ENCODE assay signal across 4 cellular contexts in the genomic region with DNA sequence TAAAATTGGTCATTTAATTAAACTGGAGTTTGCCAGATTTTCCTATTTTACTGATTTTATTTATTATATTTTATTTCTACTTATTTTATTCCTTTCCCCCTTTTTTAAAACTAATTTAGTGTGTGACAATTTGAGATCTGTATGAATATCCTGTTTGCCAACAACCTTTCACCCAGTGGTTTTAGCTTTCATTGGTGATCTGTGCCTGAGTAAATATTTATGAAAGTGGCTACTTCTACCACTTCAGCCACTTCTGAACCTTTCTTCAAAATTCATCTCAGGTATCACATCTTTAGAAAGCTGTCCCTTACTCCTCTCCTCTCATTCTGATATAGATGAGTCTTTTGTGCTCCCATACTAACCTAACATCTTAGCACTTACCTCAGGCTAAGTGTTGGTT. TPM values are rescaled to one million over a fixed set of nuclear protein-coding genes. Genes with fewer than 3 reads are reported as not detected.
"Had no signal": no experiment of that assay in that cellular context is flagged by ENCODE, and none has a peak within 500 bp of the region (broad histone marks: within the 10 kb centered on the region; RNA-seq: fewer than 3 reads in every experiment).

No MANE protein-coding gene starts in this region.

RNA-seq across cellular contexts. Expression of a gene that starts 18.3 kb away (rescaled TPM):
- total RNA-seq: activated B cell treated with CpG ODN at 0.5 μM for 24 hours; activated CD4-positive, alpha-beta memory T cell treated with anti-CD3 and anti-CD28 coated beads for 36 hours; activated CD4-positive, alpha-beta memory T cell treated with anti-CD3 and anti-CD28 coated beads, Interleukin-2, amount 10 ng/mL, durations not matched to agents 7 days and 5 days; activated CD8-positive, alpha-beta memory T cell treated with anti-CD3 and anti-CD28 coated beads, Interleukin-2, amount 10 ng/mL, durations not matched to agents 7 days and 5 days had no signal
